Comparison of ENCODE assay signal across 27 cellular contexts in genomic region chr22:47769652-47770051, GRCh38.
DNase-seq lines count a peak whose midpoint lies in the region; FAIRE-seq and TF ChIP-seq lines count a peak whose summit lies in the region.
"Had no signal": no experiment of that assay in that cellular context is flagged by ENCODE, and none has a peak within 500 bp of the region (broad histone marks: within the 10 kb centered on the region; RNA-seq: fewer than 3 reads in every experiment).

No MANE protein-coding gene starts in this region.

- peak overlapping the region; percentile 80 for H3K18ac ChIP-seq in neuronal stem cell (ENCODE audit: low read length)

- no peak overlapping the region for H3K14ac ChIP-seq in neuronal stem cell (ENCODE audit: low read length)

- no peaks in the 10 kb centered on the region for H4K20me1 ChIP-seq in astrocyte (ENCODE audit: insufficient read depth, low read length)
- H4K20me1 ChIP-seq in osteoblast (ENCODE audit: insufficient read depth, low read length): no peaks in the 10 kb centered on the region
- H4K20me1 ChIP-seq: BLaER1 had no signal

- H3K27me3 ChIP-seq in astrocyte (ENCODE audit: insufficient read depth, low read length) (no peaks in the 10 kb centered on the region), neuronal stem cell (ENCODE audit: control insufficient read depth in 3 of 3, insufficient read depth in 3 of 3, low read depth in 1 of 3, low read length in 3 of 3) (no peaks in the 10 kb centered on the region), osteoblast (ENCODE audit: insufficient read depth, low read length) (no peaks in the 10 kb centered on the region)
- H3K27me3 ChIP-seq: BE2C, BLaER1 had no signal

- H3K79me1 ChIP-seq in neuronal stem cell (ENCODE audit: low read depth, low read length): no peaks in the 10 kb centered on the region

- no peak overlapping the region for H3K4me3 Mint-ChIP-seq in astrocyte (ENCODE audit: unreplicated experiment)
- H3K4me3 Mint-ChIP-seq: CD14-positive monocyte; CD4-positive, alpha-beta memory T cell; CD4-positive, CD25-positive, alpha-beta regulatory T cell; CD8-positive, alpha-beta memory T cell had no signal

- H2BK12ac ChIP-seq in neuronal stem cell (ENCODE audit: low read length): no peak overlapping the region

- H2AK5ac ChIP-seq in neuronal stem cell (ENCODE audit: low read depth, low read length): no peak overlapping the region

- no peak for DNase-seq in astrocyte (ENCODE audit: low read depth)
- DNase-seq in neuronal stem cell (ENCODE audit: low spot score): no peak
- no peak for DNase-seq in hippocampal formation (lab: John Stamatoyannopoulos, UW)
- DNase-seq in osteoblast (ENCODE audit: insufficient read length, low spot score, missing footprints): no peak
- DNase-seq in effector CD8-positive, alpha-beta T cell (lab: John Stamatoyannopoulos, UW): no peak
- DNase-seq: 8988T; ACHN; BE2C; C1 segment of cervical spinal cord; CD4-positive, alpha-beta memory T cell; CD4-positive, CD25-positive, alpha-beta regulatory T cell; CD8-positive, alpha-beta memory T cell; COR-L47; DMS 273 treated with DMSO at 0.1 percent for 48 hours; DMS153; DMS53; DMS79; DND-41; EL; GDM1 had no signal

- H3K27ac ChIP-seq in astrocyte (ENCODE audit: low read depth, low read length) (no peak overlapping the region), neuronal stem cell (replicated peaks; ENCODE audit: low read length) (no peak overlapping the region), osteoblast (ENCODE audit: low read depth, low read length) (no peak overlapping the region)
- H3K27ac ChIP-seq: BLaER1 had no signal

- no peak overlapping the region for H2BK15ac ChIP-seq in neuronal stem cell (ENCODE audit: low read length)

- no peak overlapping the region for H4K8ac ChIP-seq in neuronal stem cell (ENCODE audit: low read depth, low read length)

- no peaks in the 10 kb centered on the region for H3K36me3 Mint-ChIP-seq in astrocyte (ENCODE audit: low read depth, unreplicated experiment)
- H3K36me3 Mint-ChIP-seq: CD14-positive monocyte; CD4-positive, alpha-beta memory T cell; CD4-positive, CD25-positive, alpha-beta regulatory T cell; CD8-positive, alpha-beta memory T cell had no signal

- H3K9me3 Mint-ChIP-seq in astrocyte (ENCODE audit: unreplicated experiment): peaks cover 3% of the 10 kb centered on the region

- no CpG with 5 or more reads among the region's 6 CpGs for WGBS in neuronal stem cell (ENCODE audit: extremely low coverage in 2 of 2, insufficient read length in 2 of 2, insufficient replicate concordance in 1 of 2), 2 donors

- FAIRE-seq in astrocyte (lab: Jason Lieb, UNC): no peak
- FAIRE-seq: A204.1, GM12878, GM12892, GM18507, GM19239 had no signal

- no peaks in the 10 kb centered on the region for H3K36me3 ChIP-seq in astrocyte (ENCODE audit: insufficient read depth, low read length)
- peaks cover 0 to 2% of the 10 kb centered on the region in 2 donors for H3K36me3 ChIP-seq in neuronal stem cell (replicated peaks in 1 of 2; ENCODE audit: control insufficient read depth in 2 of 2, insufficient read depth in 2 of 2, low read length in 2 of 2)
- H3K36me3 ChIP-seq in osteoblast (ENCODE audit: insufficient read depth, low read length): no peaks in the 10 kb centered on the region
- H3K36me3 ChIP-seq: BE2C, BLaER1 had no signal

- no peak overlapping the region for H3K23ac ChIP-seq in neuronal stem cell (ENCODE audit: low read depth, low read length, poor library complexity)

- no peak overlapping the region for H3K4me3 ChIP-seq in astrocyte (ENCODE audit: insufficient read depth, low read depth, low read length)
- no peak overlapping the region for H3K4me3 ChIP-seq in neuronal stem cell (ENCODE audit: low read length in 2 of 2)
- H3K4me3 ChIP-seq in osteoblast (ENCODE audit: insufficient read depth, low read length): no peak overlapping the region
- H3K4me3 ChIP-seq: BLaER1, GM12878 had no signal

- no peaks in the 10 kb centered on the region for H3K27me3 Mint-ChIP-seq in astrocyte (ENCODE audit: low read depth, unreplicated experiment)
- H3K27me3 Mint-ChIP-seq: CD4-positive, CD25-positive, alpha-beta regulatory T cell had no signal

- no peak overlapping the region for H3K4ac ChIP-seq in neuronal stem cell (ENCODE audit: low read length)

- no peaks in the 10 kb centered on the region for H3K4me1 ChIP-seq in astrocyte (ENCODE audit: insufficient read depth, low read length)
- no peaks in the 10 kb centered on the region for H3K4me1 ChIP-seq in neuronal stem cell (ENCODE audit: control insufficient read depth in 2 of 2, insufficient read depth in 1 of 2, low read depth in 1 of 2, low read length in 2 of 2)
- H3K4me1 ChIP-seq in osteoblast (ENCODE audit: insufficient read depth, low read length): no peaks in the 10 kb centered on the region
- H3K4me1 ChIP-seq: BE2C, BLaER1 had no signal

- H4K91ac ChIP-seq in neuronal stem cell (ENCODE audit: low read depth, low read length, poor library complexity): no peak overlapping the region

- H3K27ac Mint-ChIP-seq in astrocyte (ENCODE audit: unreplicated experiment): peak overlapping the region; percentile 21
- H3K27ac Mint-ChIP-seq: CD14-positive monocyte; CD4-positive, alpha-beta memory T cell; CD4-positive, CD25-positive, alpha-beta regulatory T cell; CD8-positive, alpha-beta memory T cell had no signal

- no peak overlapping the region for H2BK5ac ChIP-seq in neuronal stem cell (ENCODE audit: low read length)

- no peaks in the 10 kb centered on the region for H3K4me1 Mint-ChIP-seq in astrocyte (ENCODE audit: low read depth, unreplicated experiment)
- H3K4me1 Mint-ChIP-seq: CD14-positive monocyte; CD4-positive, alpha-beta memory T cell; CD4-positive, CD25-positive, alpha-beta regulatory T cell; CD8-positive, alpha-beta memory T cell had no signal

- no peak overlapping the region for H2BK120ac ChIP-seq in neuronal stem cell (ENCODE audit: low read depth, low read length)

- H3K4me2 ChIP-seq in astrocyte (ENCODE audit: low read length) (no peak overlapping the region), neuronal stem cell (ENCODE audit: insufficient read depth, low read length, poor library complexity, severe bottlenecking) (no peak overlapping the region), osteoblast (ENCODE audit: insufficient read depth, low read length) (no peak overlapping the region)
- H3K4me2 ChIP-seq: BLaER1 had no signal

- peaks cover 3% of the 10 kb centered on the region for H3K9me3 ChIP-seq in astrocyte (ENCODE audit: insufficient read depth, low read depth, low read length)
- H3K9me3 ChIP-seq in neuronal stem cell (replicated peaks in 1 of 2; ENCODE audit: control insufficient read depth in 2 of 2, insufficient read depth in 1 of 2, low read depth in 1 of 2, low read length in 2 of 2): peaks cover 0 to 4% of the 10 kb centered on the region in 2 donors
- no peaks in the 10 kb centered on the region for H3K9me3 ChIP-seq in osteoblast (ENCODE audit: low read depth, low read length)

- H3K79me2 ChIP-seq in astrocyte (ENCODE audit: insufficient read depth, low read length) (no peaks in the 10 kb centered on the region), osteoblast (ENCODE audit: insufficient read depth, low read length) (no peaks in the 10 kb centered on the region)

- H2AFZ ChIP-seq in astrocyte (ENCODE audit: low read depth, low read length): no peak overlapping the region
- no peak overlapping the region for H2AFZ ChIP-seq in neuronal stem cell (ENCODE audit: low read length)
- no peak overlapping the region for H2AFZ ChIP-seq in osteoblast (ENCODE audit: low read length)

- H3K9ac ChIP-seq in astrocyte (ENCODE audit: low read length): no peak overlapping the region
- no peak overlapping the region for H3K9ac ChIP-seq in neuronal stem cell (ENCODE audit: low read depth, low read length, poor library complexity)
- H3K9ac ChIP-seq: BLaER1 had no signal

- TF ChIP-seq CTCF in astrocyte (IDR thresholded peaks at IDR 0.05; ENCODE audit: insufficient read depth, low read depth, low read length): no peak
- TF ChIP-seq CTCF in osteoblast (IDR thresholded peaks at IDR 0.05; ENCODE audit: extremely low read depth, low read depth, low read length): no peak
